In the genomic region with DNA sequence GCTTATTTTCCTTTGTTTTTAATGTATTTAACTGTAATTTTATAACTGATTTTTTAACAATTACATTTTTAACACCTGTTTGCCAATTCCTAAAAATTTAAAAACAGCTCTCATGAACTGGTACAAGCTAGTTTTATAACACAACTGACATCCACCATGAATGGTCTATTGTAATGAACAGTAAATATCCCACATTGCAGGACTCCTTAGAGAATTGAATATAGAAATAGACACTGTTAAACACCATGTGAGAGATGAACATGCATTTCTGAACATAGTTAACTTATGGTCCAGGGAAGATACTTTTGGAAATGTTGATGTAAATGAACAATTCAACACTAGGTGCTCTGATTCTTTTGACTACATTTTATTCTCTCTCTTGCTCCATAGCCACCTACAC, we compare ENCODE assay signal across 6 cellular contexts.
"Had no signal": no experiment of that assay in that cellular context is flagged by ENCODE, and none has a peak within 500 bp of the region (broad histone marks: within the 10 kb centered on the region; RNA-seq: fewer than 3 reads in every experiment).

No MANE protein-coding gene starts in this region.

- H3K4me3 ChIP-seq: K562 had no signal

- H3K27ac Mint-ChIP-seq: IgD-negative memory B cell had no signal

- ATAC-seq: K562 had no signal

- H3K4me3 Mint-ChIP-seq: IgD-negative memory B cell had no signal

- H3K4me1 Mint-ChIP-seq: IgD-negative memory B cell had no signal

- DNase-seq: IMR-90, KBM-7, KG1 had no signal

- H3K27ac ChIP-seq: HL-60 had no signal
